Comparison of ENCODE assay signal across 11 cellular contexts in genomic region chr3:124679048-124679638, GRCh38.
"Had no signal": no experiment of that assay in that cellular context is flagged by ENCODE, and none has a peak within 500 bp of the region (broad histone marks: within the 10 kb centered on the region; RNA-seq: fewer than 3 reads in every experiment).

No MANE protein-coding gene starts in this region.

- H3K4me3 ChIP-seq: GM23248, GM23338, HAP-1 had no signal

- H3K4me2 ChIP-seq: GM23338 had no signal

- H3K27ac ChIP-seq: GM23248 had no signal

- H3K36me3 ChIP-seq: HAP-1 had no signal

- H3K9me3 Mint-ChIP-seq: GM23338, H9, HFFc6 had no signal

- H3K4me1 Mint-ChIP-seq: GM23338, H9 had no signal

- H3K4me1 ChIP-seq: HAP-1 had no signal

- H3K9ac ChIP-seq: GM23248 had no signal

- H3K9me3 ChIP-seq: HAP-1 had no signal

- H3K27ac Mint-ChIP-seq: GM23338, H9, HFFc6 had no signal

- H2AFZ ChIP-seq: GM23248, GM23338 had no signal

- ATAC-seq: GM23338, HCT116 had no signal

- H3K4me3 Mint-ChIP-seq: GM23338, H9, HFFc6 had no signal

- FAIRE-seq: H1, H54 had no signal

- DNase-seq: GM23248, GOT3, H7, H9, HCEC 1CT, HFFc6 had no signal
